8 cellular contexts compared by ENCODE assay signal in the genomic region with DNA sequence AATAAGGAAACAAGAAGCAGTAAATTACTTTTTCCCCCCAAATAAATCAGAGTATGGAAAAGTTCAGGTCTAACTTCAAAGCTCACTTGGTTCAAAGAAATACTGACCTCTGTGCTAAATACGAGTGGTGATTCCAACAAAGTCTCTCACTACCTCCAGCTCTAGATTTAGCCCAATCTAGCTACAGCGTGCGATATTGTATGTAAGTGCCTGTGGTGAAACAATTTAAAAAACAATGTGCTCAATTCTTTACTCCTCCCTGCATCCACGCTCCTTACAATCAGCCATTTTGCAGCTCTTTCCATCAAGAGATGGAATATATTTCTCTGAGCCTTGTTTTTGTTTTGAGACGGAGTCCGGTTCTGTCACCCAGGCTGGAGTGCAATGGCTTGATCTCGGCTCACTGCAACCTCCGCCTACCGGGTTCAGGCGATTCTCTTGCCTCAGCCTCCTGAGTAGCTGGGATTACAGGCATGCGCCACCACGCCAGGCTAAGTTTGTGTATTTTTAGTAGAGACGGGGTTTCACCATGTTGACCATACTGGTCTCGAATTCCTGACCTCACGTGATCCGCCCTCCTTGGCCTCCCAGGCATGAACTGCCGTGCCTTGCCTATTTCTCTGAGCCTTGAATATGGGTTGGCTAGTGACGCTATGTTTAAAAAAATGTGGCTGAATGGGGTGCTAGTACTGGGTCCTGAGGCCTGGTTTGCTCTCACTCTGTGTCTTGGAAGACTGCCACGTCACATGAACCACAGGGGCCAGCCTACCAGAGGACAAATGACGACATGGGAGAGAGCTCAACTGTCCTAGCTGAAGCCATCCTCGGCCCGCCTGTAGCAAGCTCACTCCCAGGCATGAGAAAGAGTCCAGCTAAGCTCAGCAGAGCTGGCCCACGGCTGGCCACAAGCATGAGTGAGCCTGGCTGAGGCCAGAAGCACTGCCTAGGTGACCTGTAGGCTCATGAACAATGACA.
DNase-seq lines count a peak whose midpoint lies in the region; ATAC-seq, FAIRE-seq and TF ChIP-seq lines count a peak whose summit lies in the region.

No MANE protein-coding gene starts in this region.

- ATAC-seq in GM18907 (IDR thresholded peaks at IDR 0.05; ENCODE audit: unreplicated experiment) (no peak), HG03196 (IDR thresholded peaks at IDR 0.05; ENCODE audit: unreplicated experiment) (no peak)

- intact Hi-C loops in dendritic cell treated with granulocyte-macrophage colony-stimulating factor and Interleukin-4, amounts not matched to agents 40 ng/mL and 50 ng/mL, for 4 days (cut with micrococcal nuclease) = no loop called here

- FAIRE-seq in D721Med (lab: Jason Lieb, UNC) = no peak

- H3K27ac Mint-ChIP-seq in dendritic cell treated with granulocyte-macrophage colony-stimulating factor and Interleukin-4, amounts not matched to agents 40 ng/mL and 50 ng/mL, for 4 days = peak overlapping the region; percentile 45

- H3K9me3 Mint-ChIP-seq in dendritic cell treated with granulocyte-macrophage colony-stimulating factor and Interleukin-4, amounts not matched to agents 40 ng/mL and 50 ng/mL, for 4 days = no peaks in the 10 kb centered on the region

- H3K4me1 Mint-ChIP-seq in dendritic cell treated with granulocyte-macrophage colony-stimulating factor and Interleukin-4, amounts not matched to agents 40 ng/mL and 50 ng/mL, for 4 days (ENCODE audit: low read depth) = peaks cover 63% of the 10 kb centered on the region

- TF ChIP-seq CTCF in D721Med (IDR thresholded peaks at IDR 0.05; ENCODE audit: insufficient read depth, missing control alignments) = no peak

- H3K27me3 Mint-ChIP-seq in dendritic cell treated with granulocyte-macrophage colony-stimulating factor and Interleukin-4, amounts not matched to agents 40 ng/mL and 50 ng/mL, for 4 days = no peaks in the 10 kb centered on the region

- DNase-seq in AG08396 (ENCODE audit: low spot score) (peak; percentile 46), MV-4-11 (lab: John Stamatoyannopoulos, UW) (peak; percentile 56), middle frontal gyrus (ENCODE audit: extremely low spot score, low spot score) (peak; percentile 42), dedifferentiated amniotic fluid mesenchymal stem cell (ENCODE audit: extremely low spot score) (no peak), D721Med (ENCODE audit: insufficient read length, low spot score) (no peak)

- H3K36me3 Mint-ChIP-seq in dendritic cell treated with granulocyte-macrophage colony-stimulating factor and Interleukin-4, amounts not matched to agents 40 ng/mL and 50 ng/mL, for 4 days (ENCODE audit: low read depth) = no peaks in the 10 kb centered on the region

- no peak overlapping the region for H3K4me3 Mint-ChIP-seq in dendritic cell treated with granulocyte-macrophage colony-stimulating factor and Interleukin-4, amounts not matched to agents 40 ng/mL and 50 ng/mL, for 4 days

Comparison
In these comparisons a context has a peak if more than half of its experiments do, and no peak if none do; other contexts are left out.
1. DNase-seq: peak in AG08396 (single experiment), MV-4-11 (single experiment) and middle frontal gyrus (single experiment); none in dedifferentiated amniotic fluid mesenchymal stem cell (single experiment) and D721Med (single experiment).